8 cellular contexts compared by ENCODE assay signal in the genomic region with DNA sequence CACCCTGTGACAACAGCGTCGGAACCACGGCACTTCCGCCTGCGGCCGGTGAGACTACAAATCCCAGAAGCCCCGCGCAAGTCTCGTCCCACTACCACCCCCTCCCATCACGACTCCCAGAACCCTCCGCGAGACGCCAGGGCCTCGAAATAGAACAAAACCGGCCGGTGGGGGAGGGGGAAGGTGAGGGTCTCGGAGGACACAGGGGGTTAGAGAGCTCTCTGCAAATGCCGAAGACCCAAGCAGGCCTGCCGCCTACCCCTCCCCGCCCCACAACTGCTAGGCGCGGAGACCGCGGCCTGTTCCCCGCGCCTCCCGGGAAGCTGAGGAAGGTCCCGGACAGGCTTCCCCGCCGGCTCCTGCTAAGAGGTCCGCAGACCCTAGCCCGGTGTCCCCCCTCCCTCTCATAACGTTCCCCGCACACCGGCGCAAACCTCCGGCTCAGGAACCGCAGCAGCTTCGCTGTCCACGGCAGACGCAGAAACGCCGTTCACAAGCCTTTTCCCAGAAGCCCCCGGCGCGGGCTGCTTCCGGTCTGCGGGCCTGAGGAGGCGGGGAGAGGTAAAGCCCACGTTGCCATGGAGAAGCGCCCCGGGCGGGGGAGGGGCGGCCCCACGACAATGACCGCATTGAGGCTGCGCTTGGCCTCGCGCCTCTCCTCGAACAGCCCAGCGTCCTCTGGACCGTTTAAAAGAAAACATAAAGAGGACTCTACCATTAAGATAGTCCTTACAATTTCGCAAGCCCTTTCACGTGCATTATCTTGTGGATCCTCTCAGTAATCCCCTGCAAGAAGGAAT. TPM values are rescaled to one million over a fixed set of nuclear protein-coding genes. Genes with fewer than 3 reads are reported as not detected.
DNase-seq lines count a peak whose midpoint lies in the region; ATAC-seq and TF ChIP-seq lines count a peak whose summit lies in the region.

Gene ZNF24 (minus strand): TSS at position 485 of the 800 bp plus-strand sequence. CDS start 3,770 bp downstream, outside the sequence.

- POLR2A ChIA-PET in naive thymus-derived CD4-positive, alpha-beta T cell (lab: Charles Lee) = interaction anchor here (0.9 to 2.8 kb wide), 12 partner anchors 9 to 315 kb away, joined by 3 to 20 read pairs (median 6); partner anchors contain the start of genes INO80C, MAPRE2, ZNF397 and ZSCAN30

- H3K9me3 ChIP-seq in DOHH2 (ENCODE audit: control insufficient read depth, insufficient read depth, low read length) = no peaks in the 10 kb centered on the region
- no peaks in the 10 kb centered on the region for H3K9me3 ChIP-seq in naive thymus-derived CD4-positive, alpha-beta T cell (ENCODE audit: control insufficient read depth in 2 of 3, low read length in 3 of 3)

- peaks cover 17% of the 10 kb centered on the region for H3K4me1 Mint-ChIP-seq in GM23338
- peaks cover 30 to 56% (median 45%) of the 10 kb centered on the region in 7 donors for H3K4me1 Mint-ChIP-seq in naive thymus-derived CD4-positive, alpha-beta T cell
- peaks cover 25 to 41% of the 10 kb centered on the region in 2 donors for H3K4me1 Mint-ChIP-seq in stimulated activated naive B cell treated with anti-CD40 and anti-IgM and Interleukin-4, amounts not matched to agents 10 μg/mL and 1 μg/mL and 100 μg/mL, for 72 hours

- H3K36me3 ChIP-seq in DOHH2 (ENCODE audit: control insufficient read depth, low read length) (peaks cover 46% of the 10 kb centered on the region), GM23338 (ENCODE audit: insufficient read depth) (peaks cover 14% of the 10 kb centered on the region)
- peaks cover 0 to 22% (median 4%) of the 10 kb centered on the region in 3 experiments for H3K36me3 ChIP-seq in naive thymus-derived CD4-positive, alpha-beta T cell (ENCODE audit: control insufficient read depth in 2 of 3, insufficient read depth in 3 of 3, low read length in 3 of 3)

- TF ChIP-seq CTCF in DOHH2 (IDR thresholded peaks at IDR 0.05; ENCODE audit: low read depth, low read length, poor library complexity, severe bottlenecking) (no peak), GM23338 (conservative IDR thresholded peaks at IDR 0.05; ENCODE audit: low read depth in 2 of 2) (no peak)

- peak; percentile 93 for ATAC-seq in GM23338
- ATAC-seq in naive thymus-derived CD4-positive, alpha-beta T cell = peak; percentile 92
- peak; percentile 91 to 94 for ATAC-seq in stimulated activated naive B cell treated with anti-CD40 and anti-IgM and Interleukin-4, amounts not matched to agents 10 μg/mL and 1 μg/mL and 100 μg/mL, for 72 hours (replicated peaks)

- H3K27me3 ChIP-seq in DOHH2 (ENCODE audit: control insufficient read depth, low read length) (no peaks in the 10 kb centered on the region), GM23338 (ENCODE audit: insufficient read depth) (no peaks in the 10 kb centered on the region)
- H3K27me3 ChIP-seq in naive thymus-derived CD4-positive, alpha-beta T cell (ENCODE audit: control insufficient read depth in 2 of 2, insufficient read depth in 2 of 2, low read length in 2 of 2) = no peaks in the 10 kb centered on the region

- H4K20me1 ChIP-seq in DOHH2 (ENCODE audit: control insufficient read depth, insufficient read depth, low read depth, low read length) (peaks cover 25% of the 10 kb centered on the region), GM23338 (replicated peaks; ENCODE audit: insufficient read depth) (peaks cover 35% of the 10 kb centered on the region)

- peak within 1 kb of the TSS; percentile 96 for H2AFZ ChIP-seq in GM23338

- H3K79me2 ChIP-seq in DOHH2 (ENCODE audit: control insufficient read depth, low read length) = peaks cover 58% of the 10 kb centered on the region
- peaks cover 49% of the 10 kb centered on the region for H3K79me2 ChIP-seq in GM23338 (replicated peaks; ENCODE audit: insufficient read depth)

- H3K4me1 ChIP-seq in DOHH2 (ENCODE audit: control insufficient read depth, low read length) (peaks cover 29% of the 10 kb centered on the region), GM23338 (ENCODE audit: insufficient read depth) (peaks cover 15% of the 10 kb centered on the region)
- peaks cover 23 to 25% of the 10 kb centered on the region in 2 donors for H3K4me1 ChIP-seq in naive thymus-derived CD4-positive, alpha-beta T cell (ENCODE audit: control insufficient read depth in 2 of 2, insufficient read depth in 2 of 2, low read length in 2 of 2)

- peak within 1 kb of the TSS; percentile 98 for H3K27ac Mint-ChIP-seq in GM23338
- peak within 1 kb of the TSS; percentile 91 to 98 (median 98) for H3K27ac Mint-ChIP-seq in naive thymus-derived CD4-positive, alpha-beta T cell
- H3K27ac Mint-ChIP-seq in stimulated activated naive B cell treated with anti-CD40 and anti-IgM and Interleukin-4, amounts not matched to agents 10 μg/mL and 1 μg/mL and 100 μg/mL, for 72 hours = peak within 1 kb of the TSS; percentile 96

- no peaks in the 10 kb centered on the region for H3K9me3 Mint-ChIP-seq in GM23338
- H3K9me3 Mint-ChIP-seq in naive thymus-derived CD4-positive, alpha-beta T cell = no peaks in the 10 kb centered on the region
- peaks cover 3 to 4% of the 10 kb centered on the region in 2 donors for H3K9me3 Mint-ChIP-seq in stimulated activated naive B cell treated with anti-CD40 and anti-IgM and Interleukin-4, amounts not matched to agents 10 μg/mL and 1 μg/mL and 100 μg/mL, for 72 hours

- H3F3A ChIP-seq in DOHH2 (ENCODE audit: control insufficient read depth, insufficient read depth) (no peaks in the 10 kb centered on the region), GM23338 (replicated peaks; ENCODE audit: low read depth) (no peaks in the 10 kb centered on the region)

- H3K9me2 ChIP-seq in DOHH2 (replicated peaks; ENCODE audit: control insufficient read depth, low read length) = no peaks in the 10 kb centered on the region
- no peaks in the 10 kb centered on the region for H3K9me2 ChIP-seq in GM23338 (ENCODE audit: insufficient read depth)

- peak within 1 kb of the TSS; percentile 89 for H3K4me3 ChIP-seq in DOHH2 (ENCODE audit: low read length)
- H3K4me3 ChIP-seq in GM23338 = peak within 1 kb of the TSS; percentile 93
- H3K4me3 ChIP-seq in naive thymus-derived CD4-positive, alpha-beta T cell (ENCODE audit: low read length) = peak within 1 kb of the TSS; percentile 96

- H3K4me2 ChIP-seq in DOHH2 (ENCODE audit: low read length) (peak within 1 kb of the TSS; percentile 83), GM23338 (peak within 1 kb of the TSS; percentile 94)

- H3K36me3 Mint-ChIP-seq in GM23338 (ENCODE audit: low read depth) = peaks cover 17% of the 10 kb centered on the region
- peaks cover 0 to 19% (median 14%) of the 10 kb centered on the region in 5 donors for H3K36me3 Mint-ChIP-seq in naive thymus-derived CD4-positive, alpha-beta T cell
- H3K36me3 Mint-ChIP-seq in stimulated activated naive B cell treated with anti-CD40 and anti-IgM and Interleukin-4, amounts not matched to agents 10 μg/mL and 1 μg/mL and 100 μg/mL, for 72 hours = peaks cover 9 to 24% of the 10 kb centered on the region in 2 donors

- DNase-seq in GM23338 (ENCODE audit: low spot score) = peak; percentile 98
- DNase-seq in LHCN-M2 (ENCODE audit: low read depth) = peak; percentile 90
- DNase-seq in RPMI8226 = peak; percentile 99
- peak; percentile 79 to 85 for DNase-seq in activated T-helper 1 cell treated with anti-CD3 and anti-CD28 coated beads, Interleukin-2, amount 50 U/mL, for 16 hours (ENCODE audit: low read depth in 1 of 2, low spot score in 1 of 2)
- peak; percentile 93 for DNase-seq in fibroblast of gingiva (ENCODE audit: low read depth)
- DNase-seq in naive thymus-derived CD4-positive, alpha-beta T cell = peak; percentile 83 to 92 (median 87)
- peak; percentile 91 for DNase-seq in stimulated activated naive B cell treated with anti-CD40 and anti-IgM and Interleukin-4, amounts not matched to agents 10 μg/mL and 1 μg/mL and 100 μg/mL, for 72 hours

- peak within 1 kb of the TSS; percentile 86 for H3K27ac ChIP-seq in DOHH2 (ENCODE audit: low read depth, low read length)
- H3K27ac ChIP-seq in GM23338 (ENCODE audit: low read depth) = peak within 1 kb of the TSS; percentile 96
- H3K27ac ChIP-seq in naive thymus-derived CD4-positive, alpha-beta T cell (ENCODE audit: low read depth, low read length) = peak within 1 kb of the TSS; percentile 100

- peaks cover 17% of the 10 kb centered on the region for H3K27me3 Mint-ChIP-seq in GM23338 (ENCODE audit: insufficient read depth, low read depth, poor library complexity)
- H3K27me3 Mint-ChIP-seq in naive thymus-derived CD4-positive, alpha-beta T cell = no peaks in the 10 kb centered on the region
- H3K27me3 Mint-ChIP-seq in stimulated activated naive B cell treated with anti-CD40 and anti-IgM and Interleukin-4, amounts not matched to agents 10 μg/mL and 1 μg/mL and 100 μg/mL, for 72 hours = no peaks in the 10 kb centered on the region

- peak within 1 kb of the TSS; percentile 99 for H3K4me3 Mint-ChIP-seq in GM23338
- H3K4me3 Mint-ChIP-seq in naive thymus-derived CD4-positive, alpha-beta T cell = peak within 1 kb of the TSS; percentile 93 to 100 (median 98)
- peak within 1 kb of the TSS; percentile 96 to 99 for H3K4me3 Mint-ChIP-seq in stimulated activated naive B cell treated with anti-CD40 and anti-IgM and Interleukin-4, amounts not matched to agents 10 μg/mL and 1 μg/mL and 100 μg/mL, for 72 hours

- CTCF ChIA-PET in naive thymus-derived CD4-positive, alpha-beta T cell (lab: Charles Lee) = interaction anchor here (0.7 to 2.7 kb wide), 2 partner anchors 11 to 104 kb away, joined by 3 to 7 read pairs; no protein-coding TSS in a partner anchor

- intact Hi-C loops in naive thymus-derived CD4-positive, alpha-beta T cell (cut with micrococcal nuclease) = loop anchor here (1.0 to 5.0 kb wide), 19 partner anchors 11 to 1485 kb away; partner anchors contain the start of genes ELP2 (in 2 of the 2), INO80C (in 2 of the 2), MAPRE2 (in 2 of the 2) and RMP24 (in 2 of the 2)

TF ChIP-seq in GM23338, 12 proteins besides CTCF, POLR2A, EP300 and RAD21 (continues in another document):
- TF ChIP-seq, protein P1, sequence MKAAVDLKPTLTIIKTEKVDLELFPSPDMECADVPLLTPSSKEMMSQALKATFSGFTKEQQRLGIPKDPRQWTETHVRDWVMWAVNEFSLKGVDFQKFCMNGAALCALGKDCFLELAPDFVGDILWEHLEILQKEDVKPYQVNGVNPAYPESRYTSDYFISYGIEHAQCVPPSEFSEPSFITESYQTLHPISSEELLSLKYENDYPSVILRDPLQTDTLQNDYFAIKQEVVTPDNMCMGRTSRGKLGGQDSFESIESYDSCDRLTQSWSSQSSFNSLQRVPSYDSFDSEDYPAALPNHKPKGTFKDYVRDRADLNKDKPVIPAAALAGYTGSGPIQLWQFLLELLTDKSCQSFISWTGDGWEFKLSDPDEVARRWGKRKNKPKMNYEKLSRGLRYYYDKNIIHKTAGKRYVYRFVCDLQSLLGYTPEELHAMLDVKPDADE (IDR thresholded peaks at IDR 0.05) = peak; percentile 80
- TF ChIP-seq POLR2AphosphoS5 (IDR thresholded peaks at IDR 0.05; ENCODE audit: low read depth) = peak; percentile 80
- TF ChIP-seq CREB1 (CRISPR knock-in tag; IDR thresholded peaks at IDR 0.05; ENCODE audit: low read depth) = peak; percentile 64; the same call in 1 of the 2 replicates
- no peak for TF ChIP-seq EZH2 (IDR thresholded peaks at IDR 0.05; ENCODE audit: low read depth, unreplicated experiment)

RNA-seq across cellular contexts. Expression of gene ZNF24, which starts in this region (rescaled TPM):
- total RNA-seq in GM23338 (2014; rRNA removed; shearing (Covaris generic)) = 50.8 and 52.4 TPM in 2 replicates
- polyA plus RNA-seq in GM23338 (2016; fragmentation: Nextera tagmentation; extraction: Ambion mirVana) = 57.9 and 75.2 TPM in 2 replicates
- 28.0 and 33.3 TPM in 2 replicates for total RNA-seq in LHCN-M2 (2014; rRNA removed)
- 7.3 TPM for polyA plus RNA-seq in LHCN-M2 (2012)
- total RNA-seq in naive thymus-derived CD4-positive, alpha-beta T cell = 10 to 100 TPM; 55.6 to 98.1 (median 80.8) TPM
- 10 to 100 TPM; 67.6 to 80.5 TPM for polyA plus RNA-seq in naive thymus-derived CD4-positive, alpha-beta T cell

Comparison
In these comparisons a context has a peak if more than half of its experiments do, and no peak if none do; other contexts are left out.
1. Peak in every context shown above with its lines: DNase-seq, ATAC-seq, H3K4me3 ChIP-seq and H3K27ac ChIP-seq.